ENCODE assay signal across 8 cellular contexts in genomic region chr3:52934626-52935530, GRCh38. TPM values are rescaled to one million over a fixed set of nuclear protein-coding genes. Genes with fewer than 3 reads are reported as not detected.
A peak's percentile ranks its signal among the peaks of the same experiment; 100 is the strongest.
DNase-seq lines count a peak whose midpoint lies in the region; ATAC-seq and TF ChIP-seq lines count a peak whose summit lies in the region.

No MANE protein-coding gene starts in this region.

- peaks cover 0 to 34% (median 7%) of the 10 kb centered on the region in 9 donors for H3K36me3 ChIP-seq in heart right ventricle

- no peak overlapping the region for H3K27ac Mint-ChIP-seq in activated naive CD8-positive, alpha-beta T cell treated with anti-CD3 and anti-CD28 coated beads, Interleukin-2, amount 50 U/mL, for 24 hours

- no peak overlapping the region for H3K4me3 Mint-ChIP-seq in activated naive CD8-positive, alpha-beta T cell treated with anti-CD3 and anti-CD28 coated beads, Interleukin-2, amount 50 U/mL, for 24 hours

- H3K27ac ChIP-seq in heart right ventricle: no peak overlapping the region

- H3K9me3 Mint-ChIP-seq in activated naive CD8-positive, alpha-beta T cell treated with anti-CD3 and anti-CD28 coated beads, Interleukin-2, amount 50 U/mL, for 24 hours: no peaks in the 10 kb centered on the region

- peaks cover 0 to 11% (median 0%) of the 10 kb centered on the region in 9 donors for H3K4me1 ChIP-seq in heart right ventricle

- peaks cover 9% of the 10 kb centered on the region for H3K36me3 Mint-ChIP-seq in activated naive CD8-positive, alpha-beta T cell treated with anti-CD3 and anti-CD28 coated beads, Interleukin-2, amount 50 U/mL, for 24 hours (ENCODE audit: low read depth)

- H3K4me3 ChIP-seq in heart right ventricle: no peak overlapping the region

- no peaks in the 10 kb centered on the region for H3K27me3 ChIP-seq in heart right ventricle

- no peaks in the 10 kb centered on the region for H3K27me3 Mint-ChIP-seq in activated naive CD8-positive, alpha-beta T cell treated with anti-CD3 and anti-CD28 coated beads, Interleukin-2, amount 50 U/mL, for 24 hours

- H3K4me1 Mint-ChIP-seq in activated naive CD8-positive, alpha-beta T cell treated with anti-CD3 and anti-CD28 coated beads, Interleukin-2, amount 50 U/mL, for 24 hours: peaks cover 13% of the 10 kb centered on the region

- peak; percentile 40 to 84 (median 74) for TF ChIP-seq CTCF in heart right ventricle (IDR thresholded peaks at IDR 0.05)

- DNase-seq in NCI-H2081 (lab: John Stamatoyannopoulos, UW) (peak; percentile 3 to 32), NCI-H2081 treated with DMSO at 0.1 percent for 48 hours (lab: John Stamatoyannopoulos, UW) (no peak), HuH-7.5 (ENCODE audit: low spot score) (peak; percentile 10), heart right ventricle (peak in 1 of 2 donors; percentile 35), putamen (ENCODE audit: low spot score) (peak; percentile 47)
- peak; percentile 34 for DNase-seq in activated naive CD8-positive, alpha-beta T cell treated with anti-CD3 and anti-CD28 coated beads, Interleukin-2, amount 50 U/mL, for 24 hours

- WGBS in heart right ventricle, 2 donors: 20 to 24% methylated on average over 8 of the region's 8 CpGs

- intact Hi-C loops in heart right ventricle (cut with DNase I): loop anchor here in 8 of 10 donors (1.0 to 10.0 kb wide), 8 partner anchors 83 to 193 kb away; partner anchors contain the start of gene SFMBT1 (in 2 of the 8)

- ATAC-seq in SK-N-SH treated with all-trans-retinoic acid at 6 μM for 48 hours (peak; percentile 100), heart right ventricle (peak in 6 of 8 donors; percentile 69 to 81 (median 75)), HG03280 (IDR thresholded peaks at IDR 0.05; ENCODE audit: unreplicated experiment) (no peak)
- ATAC-seq in activated naive CD8-positive, alpha-beta T cell treated with anti-CD3 and anti-CD28 coated beads, Interleukin-2, amount 50 U/mL, for 24 hours: peak; percentile 96

- no peaks in the 10 kb centered on the region for H3K9me3 ChIP-seq in heart right ventricle

TF ChIP-seq in SK-N-SH treated with all-trans-retinoic acid at 6 μM for 48 hours, 23 proteins besides CTCF, POLR2A, EP300 and RAD21:
- TF ChIP-seq OSR1 (CRISPR knock-in tag; IDR thresholded peaks at IDR 0.05): no peak

RNA-seq across cellular contexts. Expression of gene STIMATE, which starts 37.5 kb away (rescaled TPM):
- 1 to 10 TPM; 4.0 to 9.7 (median 7.3) TPM for total RNA-seq in heart right ventricle
- polyA plus RNA-seq in heart right ventricle: 1 to 10 TPM; 4.4 to 7.2 TPM
